In genomic region chr9:34634551-34634945, GRCh38 we compare ENCODE assay signal across 11 cellular contexts. TPM values are rescaled to one million over a fixed set of nuclear protein-coding genes. Genes with fewer than 3 reads are reported as not detected.
"Had no signal": no experiment of that assay in that cellular context is flagged by ENCODE, and none has a peak within 500 bp of the region (broad histone marks: within the 10 kb centered on the region; RNA-seq: fewer than 3 reads in every experiment).

No MANE protein-coding gene starts in this region.

- H3K9me3 ChIP-seq: esophagus squamous epithelium, left lung, mucosa of descending colon, upper lobe of left lung had no signal

- DNase-seq: esophagus squamous epithelium had no signal

- H3K4me3 ChIP-seq: esophagus squamous epithelium, left lung, mucosa of descending colon, upper lobe of left lung had no signal

- H3K27ac ChIP-seq: esophagus squamous epithelium, left lung, upper lobe of left lung had no signal

RNA-seq across cellular contexts. Expression of gene ARID3C, which starts 5.7 kb away (rescaled TPM):
- total RNA-seq: endothelial cell of umbilical vein, esophagus squamous epithelium, fibroblast of villous mesenchyme, left lung, mucosa of descending colon, occipital lobe, right cardiac atrium, temporal lobe, upper lobe of left lung had no signal
- polyA plus RNA-seq: endothelial cell of umbilical vein, keratinocyte, mammary epithelial cell, right cardiac atrium had no signal
